1 cellular context compared by ENCODE assay signal in the genomic region with DNA sequence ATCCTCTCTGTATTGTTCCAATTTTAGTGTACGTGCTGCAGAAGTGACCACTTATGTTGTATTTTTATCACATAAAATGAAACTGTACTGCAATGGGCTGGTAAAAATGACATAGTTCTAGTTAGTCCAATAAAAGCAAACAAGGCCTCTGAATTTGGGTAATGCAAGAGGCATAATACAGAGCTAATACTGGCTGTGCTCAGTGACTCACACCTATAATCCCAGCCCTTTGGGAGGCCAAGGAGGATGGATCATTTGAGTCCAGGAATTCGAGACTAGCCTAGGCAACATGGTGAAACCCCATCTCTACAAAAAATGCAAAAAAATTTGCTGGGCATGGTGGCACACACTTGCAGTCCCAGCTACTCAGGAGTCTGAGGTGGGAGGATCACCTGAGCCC.
TF ChIP-seq lines count a peak whose summit lies in the region.

No MANE protein-coding gene starts in this region.

TF ChIP-seq in SK-N-SH, 30 proteins besides CTCF, POLR2A, EP300 and RAD21 (continued from another document):
- TF ChIP-seq, protein P1, sequence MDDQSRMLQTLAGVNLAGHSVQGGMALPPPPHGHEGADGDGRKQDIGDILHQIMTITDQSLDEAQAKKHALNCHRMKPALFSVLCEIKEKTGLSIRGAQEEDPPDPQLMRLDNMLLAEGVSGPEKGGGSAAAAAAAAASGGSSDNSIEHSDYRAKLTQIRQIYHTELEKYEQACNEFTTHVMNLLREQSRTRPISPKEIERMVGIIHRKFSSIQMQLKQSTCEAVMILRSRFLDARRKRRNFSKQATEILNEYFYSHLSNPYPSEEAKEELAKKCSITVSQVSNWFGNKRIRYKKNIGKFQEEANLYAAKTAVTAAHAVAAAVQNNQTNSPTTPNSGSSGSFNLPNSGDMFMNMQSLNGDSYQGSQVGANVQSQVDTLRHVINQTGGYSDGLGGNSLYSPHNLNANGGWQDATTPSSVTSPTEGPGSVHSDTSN (IDR thresholded peaks at IDR 0.05): no peak
- TF ChIP-seq GATA2 (CRISPR knock-in tag; IDR thresholded peaks at IDR 0.05) (no peak), RFX5 (IDR thresholded peaks at IDR 0.05; ENCODE audit: low read length) (no peak), NFIC (IDR thresholded peaks at IDR 0.05; ENCODE audit: borderline replicate concordance) (no peak), YY1 (IDR thresholded peaks at IDR 0.05; ENCODE audit: low read depth) (no peak), TAF1 (IDR thresholded peaks at IDR 0.05; ENCODE audit: borderline replicate concordance, low read depth, low read length) (no peak)
- TF ChIP-seq, protein P2, sequence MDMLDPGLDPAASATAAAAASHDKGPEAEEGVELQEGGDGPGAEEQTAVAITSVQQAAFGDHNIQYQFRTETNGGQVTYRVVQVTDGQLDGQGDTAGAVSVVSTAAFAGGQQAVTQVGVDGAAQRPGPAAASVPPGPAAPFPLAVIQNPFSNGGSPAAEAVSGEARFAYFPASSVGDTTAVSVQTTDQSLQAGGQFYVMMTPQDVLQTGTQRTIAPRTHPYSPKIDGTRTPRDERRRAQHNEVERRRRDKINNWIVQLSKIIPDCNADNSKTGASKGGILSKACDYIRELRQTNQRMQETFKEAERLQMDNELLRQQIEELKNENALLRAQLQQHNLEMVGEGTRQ (IDR thresholded peaks at IDR 0.05; ENCODE audit: borderline replicate concordance, low read depth, low read length): no peak
- TF ChIP-seq, protein P3, sequence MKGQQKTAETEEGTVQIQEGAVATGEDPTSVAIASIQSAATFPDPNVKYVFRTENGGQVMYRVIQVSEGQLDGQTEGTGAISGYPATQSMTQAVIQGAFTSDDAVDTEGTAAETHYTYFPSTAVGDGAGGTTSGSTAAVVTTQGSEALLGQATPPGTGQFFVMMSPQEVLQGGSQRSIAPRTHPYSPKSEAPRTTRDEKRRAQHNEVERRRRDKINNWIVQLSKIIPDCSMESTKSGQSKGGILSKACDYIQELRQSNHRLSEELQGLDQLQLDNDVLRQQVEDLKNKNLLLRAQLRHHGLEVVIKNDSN (IDR thresholded peaks at IDR 0.05; ENCODE audit: borderline replicate concordance, low read depth): no peak
- TF ChIP-seq, protein P4, sequence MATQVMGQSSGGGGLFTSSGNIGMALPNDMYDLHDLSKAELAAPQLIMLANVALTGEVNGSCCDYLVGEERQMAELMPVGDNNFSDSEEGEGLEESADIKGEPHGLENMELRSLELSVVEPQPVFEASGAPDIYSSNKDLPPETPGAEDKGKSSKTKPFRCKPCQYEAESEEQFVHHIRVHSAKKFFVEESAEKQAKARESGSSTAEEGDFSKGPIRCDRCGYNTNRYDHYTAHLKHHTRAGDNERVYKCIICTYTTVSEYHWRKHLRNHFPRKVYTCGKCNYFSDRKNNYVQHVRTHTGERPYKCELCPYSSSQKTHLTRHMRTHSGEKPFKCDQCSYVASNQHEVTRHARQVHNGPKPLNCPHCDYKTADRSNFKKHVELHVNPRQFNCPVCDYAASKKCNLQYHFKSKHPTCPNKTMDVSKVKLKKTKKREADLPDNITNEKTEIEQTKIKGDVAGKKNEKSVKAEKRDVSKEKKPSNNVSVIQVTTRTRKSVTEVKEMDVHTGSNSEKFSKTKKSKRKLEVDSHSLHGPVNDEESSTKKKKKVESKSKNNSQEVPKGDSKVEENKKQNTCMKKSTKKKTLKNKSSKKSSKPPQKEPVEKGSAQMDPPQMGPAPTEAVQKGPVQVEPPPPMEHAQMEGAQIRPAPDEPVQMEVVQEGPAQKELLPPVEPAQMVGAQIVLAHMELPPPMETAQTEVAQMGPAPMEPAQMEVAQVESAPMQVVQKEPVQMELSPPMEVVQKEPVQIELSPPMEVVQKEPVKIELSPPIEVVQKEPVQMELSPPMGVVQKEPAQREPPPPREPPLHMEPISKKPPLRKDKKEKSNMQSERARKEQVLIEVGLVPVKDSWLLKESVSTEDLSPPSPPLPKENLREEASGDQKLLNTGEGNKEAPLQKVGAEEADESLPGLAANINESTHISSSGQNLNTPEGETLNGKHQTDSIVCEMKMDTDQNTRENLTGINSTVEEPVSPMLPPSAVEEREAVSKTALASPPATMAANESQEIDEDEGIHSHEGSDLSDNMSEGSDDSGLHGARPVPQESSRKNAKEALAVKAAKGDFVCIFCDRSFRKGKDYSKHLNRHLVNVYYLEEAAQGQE (IDR thresholded peaks at IDR 0.05; ENCODE audit: low read depth, low read length): no peak
TF ChIP-seq in SK-N-SH: peak in this region for 0.
